ENCODE assay signal across 11 cellular contexts in genomic region chr12:7093892-7094291, GRCh38. TPM values are rescaled to one million over a fixed set of nuclear protein-coding genes. Genes with fewer than 3 reads are reported as not detected.
DNase-seq lines count a peak whose midpoint lies in the region; ATAC-seq and TF ChIP-seq lines count a peak whose summit lies in the region.
"Had no signal": no experiment of that assay in that cellular context is flagged by ENCODE, and none has a peak within 500 bp of the region (broad histone marks: within the 10 kb centered on the region; RNA-seq: fewer than 3 reads in every experiment).

No MANE protein-coding gene starts in this region.

- intact Hi-C loops in body of pancreas (cut with DNase I) (no loop called here), posterior vena cava (cut with DNase I) (loop anchor here in 1 of 2 donors (10.0 kb wide), 1 partner anchor 129 kb away; no protein-coding TSS in a partner anchor)

- no peaks in the 10 kb centered on the region for H3K9me3 Mint-ChIP-seq in nephron
- H3K9me3 Mint-ChIP-seq: endodermal cell had no signal

- peaks cover 34% of the 10 kb centered on the region for H3K4me1 ChIP-seq in body of pancreas
- H3K4me1 ChIP-seq: uterus had no signal

- DNase-seq in body of pancreas (peak in 1 of 4 donors; percentile 29), posterior vena cava (ENCODE audit: low spot score) (no peak)
- DNase-seq in activated naive CD4-positive, alpha-beta T cell (lab: John Stamatoyannopoulos, UW): no peak
- DNase-seq: Caco-2, NCI-H446 treated with DMSO at 0.1 percent for 48 hours, uterus had no signal

- no peak overlapping the region for H3K4me3 ChIP-seq in body of pancreas
- H3K4me3 ChIP-seq: ascending aorta, GM12878, uterus had no signal

- WGBS in body of pancreas, 2 donors: 15 to 28% methylated on average over 10 of the region's 10 CpGs

- peaks cover 3% of the 10 kb centered on the region for H3K27me3 Mint-ChIP-seq in nephron (ENCODE audit: low read depth)

- H3K27ac Mint-ChIP-seq in nephron: peak overlapping the region in 2 of 3 experiments; percentile 11 to 55
- H3K27ac Mint-ChIP-seq: endodermal cell had no signal

- H3K27me3 ChIP-seq in body of pancreas: no peaks in the 10 kb centered on the region
- H3K27me3 ChIP-seq: ascending aorta, uterus had no signal

- H3K36me3 Mint-ChIP-seq in nephron (ENCODE audit: low read depth): peaks cover 8% of the 10 kb centered on the region

- peak in 2 of 3 donors; percentile 30 to 36 for TF ChIP-seq POLR2A in body of pancreas (IDR thresholded peaks at IDR 0.05)

- H3K27ac ChIP-seq in body of pancreas: no peak overlapping the region
- H3K27ac ChIP-seq: RWPE1 had no signal

- H3K9me3 ChIP-seq in body of pancreas: no peaks in the 10 kb centered on the region
- H3K9me3 ChIP-seq: ascending aorta, Caco-2, uterus had no signal

- H3K4me1 Mint-ChIP-seq in nephron: peaks cover 14% of the 10 kb centered on the region

- H3K36me3 ChIP-seq in body of pancreas (replicated peaks in 1 of 2; ENCODE audit: insufficient read depth in 1 of 2, low read depth in 2 of 2): peaks cover 0 to 4% of the 10 kb centered on the region in 2 donors
- H3K36me3 ChIP-seq: uterus had no signal

- no peak for ATAC-seq in body of pancreas
- ATAC-seq: GM12878 had no signal

- H3K4me3 Mint-ChIP-seq in nephron: peak overlapping the region in 1 of 3 experiments; percentile 45
- H3K4me3 Mint-ChIP-seq: endodermal cell had no signal

- TF ChIP-seq CTCF in body of pancreas (IDR thresholded peaks at IDR 0.05) (no peak), nephron (IDR thresholded peaks at IDR 0.05; ENCODE audit: unreplicated experiment in 3 of 3) (no peak)

RNA-seq across cellular contexts. Expression of gene C1R, which starts 1.6 kb away (rescaled TPM):
- total RNA-seq in body of pancreas (100 to 1,000 TPM; 113 to 133 TPM), posterior vena cava (1,000 to 10,000 TPM; 1,008 to 1,686 TPM)

RNA-seq across cellular contexts. Expression of gene C1RL, which starts 15.1 kb away (rescaled TPM):
- total RNA-seq in body of pancreas (10 to 100 TPM; 64.6 to 99.6 TPM), posterior vena cava (100 to 1,000 TPM in 1 of 2 donors, 10 to 100 TPM in 1; 79.5 to 122 TPM)

RNA-seq across cellular contexts. Expression of gene C1S, which starts 33.4 kb away (rescaled TPM):
- total RNA-seq in body of pancreas: 100 to 1,000 TPM; 105 to 157 TPM
- 100 to 1,000 TPM; 585 to 986 TPM for total RNA-seq in posterior vena cava

RNA-seq across cellular contexts. Expression of gene RBP5, which starts 34.8 kb away (rescaled TPM):
- total RNA-seq in body of pancreas (1 to 10 TPM in 1 of 2 donors, not detected in 1; 1.3 TPM), posterior vena cava (1 to 10 TPM; 5.1 to 5.7 TPM)

RNA-seq across cellular contexts. Expression of gene CLSTN3, which starts 36.3 kb away (rescaled TPM):
- total RNA-seq in body of pancreas (10 to 100 TPM; 27.5 to 64.9 TPM), posterior vena cava (10 to 100 TPM; 31.0 to 31.7 TPM)

Comparison
In these comparisons a context has a peak if more than half of its experiments do, and no peak if none do; other contexts are left out.
1. RNA of gene C1R, which starts 1.6 kb away (total RNA-seq): 1,008 to 1,686 TPM in posterior vena cava; 113 to 133 TPM in body of pancreas; every median in the first group is over 4 times any median in the second.